14 cellular contexts compared by ENCODE assay signal in genomic region chr22:35643991-35644390, GRCh38. TPM values are rescaled to one million over a fixed set of nuclear protein-coding genes. Genes with fewer than 3 reads are reported as not detected.
"Had no signal": no experiment of that assay in that cellular context is flagged by ENCODE, and none has a peak within 500 bp of the region (broad histone marks: within the 10 kb centered on the region; RNA-seq: fewer than 3 reads in every experiment).

No MANE protein-coding gene starts in this region.

- H3K9me3 Mint-ChIP-seq: activated CD4-positive, alpha-beta T cell treated with anti-CD3 and anti-CD28 coated beads, Interleukin-2, amount 10 ng/mL, durations not matched to agents 24 days and 14 days; activated naive CD8-positive, alpha-beta T cell treated with anti-CD3 and anti-CD28 coated beads, Interleukin-2, amount 10 ng/mL, durations not matched to agents 7 days and 5 days; activated T-cell treated with anti-CD3 and anti-CD28 coated beads, Interleukin-2, amount 50 U/mL, for 4 hours; nephron; T-cell had no signal

- H3K9me3 ChIP-seq: tibial artery had no signal

- H3K27ac Mint-ChIP-seq: activated CD4-positive, alpha-beta T cell treated with anti-CD3 and anti-CD28 coated beads, Interleukin-2, amount 10 ng/mL, durations not matched to agents 24 days and 14 days; activated naive CD8-positive, alpha-beta T cell treated with anti-CD3 and anti-CD28 coated beads, Interleukin-2, amount 10 ng/mL, durations not matched to agents 7 days and 5 days had no signal

- H3K27me3 Mint-ChIP-seq: activated CD4-positive, alpha-beta T cell treated with anti-CD3 and anti-CD28 coated beads, Interleukin-2, amount 10 ng/mL, durations not matched to agents 24 days and 14 days; T-cell had no signal

- H3K4me3 ChIP-seq: tibial artery had no signal

- ATAC-seq: activated T-cell treated with anti-CD3 and anti-CD28 coated beads, Interleukin-2, amount 50 U/mL, for 4 hours; T-cell had no signal

- DNase-seq: activated CD4-positive, alpha-beta T cell treated with anti-CD3 and anti-CD28 coated beads, Interleukin-2, amount 10 ng/mL, durations not matched to agents 24 days and 14 days; activated gamma-delta T cell; activated naive CD8-positive, alpha-beta T cell treated with anti-CD3 and anti-CD28 coated beads, Interleukin-2, amount 10 ng/mL, durations not matched to agents 7 days and 5 days; activated T-cell treated with anti-CD3 and anti-CD28 coated beads, Interleukin-2, amount 50 U/mL, for 4 hours; anterior cingulate cortex; foreskin melanocyte; occipital lobe; stimulated activated CD4-positive, alpha-beta T cell treated with anti-CD3 and anti-CD28 coated beads, Interleukin-4, amount 100 ng/mL, for 4 hours; T-cell; T1000; tibial artery had no signal

- H3K4me3 Mint-ChIP-seq: activated CD4-positive, alpha-beta T cell treated with anti-CD3 and anti-CD28 coated beads, Interleukin-2, amount 10 ng/mL, durations not matched to agents 24 days and 14 days; activated naive CD8-positive, alpha-beta T cell treated with anti-CD3 and anti-CD28 coated beads, Interleukin-2, amount 10 ng/mL, durations not matched to agents 7 days and 5 days; activated T-cell treated with anti-CD3 and anti-CD28 coated beads, Interleukin-2, amount 50 U/mL, for 4 hours; nephron; T-cell had no signal

- H3K36me3 ChIP-seq: tibial artery had no signal

- H3K27ac ChIP-seq: tibial artery, VCaP had no signal

- H3K27me3 ChIP-seq: tibial artery had no signal

RNA-seq across cellular contexts. Expression of gene MB, which starts 26.9 kb away (rescaled TPM):
- total RNA-seq: activated naive CD8-positive, alpha-beta T cell treated with anti-CD3 and anti-CD28 coated beads, Interleukin-2, amount 10 ng/mL, durations not matched to agents 7 days and 5 days; occipital lobe; pulmonary artery endothelial cell; T-cell had no signal
